Comparison of ENCODE assay signal across 15 cellular contexts in the genomic region with DNA sequence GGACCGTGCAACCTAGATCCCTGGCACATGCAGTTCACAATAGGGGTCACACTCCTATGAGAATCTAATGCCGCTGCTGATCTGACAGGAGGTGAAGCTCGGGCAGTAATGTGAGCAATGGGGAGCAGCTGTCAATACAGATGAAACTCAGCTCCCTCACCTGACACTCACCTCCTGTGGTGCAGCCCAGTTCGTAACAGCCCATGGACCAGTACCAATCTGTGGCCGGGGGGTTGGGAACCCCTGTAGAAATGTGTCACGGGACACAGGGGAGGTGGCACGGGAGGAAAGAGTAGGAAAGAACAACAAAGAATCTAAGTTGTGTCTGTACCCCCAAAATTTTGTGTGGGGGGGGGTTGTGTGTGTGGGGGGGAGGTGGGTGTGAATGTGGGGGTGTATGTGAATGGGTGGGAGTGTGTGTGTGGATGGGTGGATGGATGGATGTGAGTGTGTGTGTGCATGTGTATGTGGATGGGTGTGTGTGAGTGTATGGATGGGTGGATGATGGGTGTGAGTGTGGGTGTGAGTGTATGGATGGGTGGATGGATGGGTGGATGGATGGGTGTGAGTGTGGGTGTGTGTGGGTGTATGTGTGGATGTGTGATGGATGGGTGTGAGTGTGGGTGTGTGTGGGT.
"Had no signal": no experiment of that assay in that cellular context is flagged by ENCODE, and none has a peak within 500 bp of the region (broad histone marks: within the 10 kb centered on the region; RNA-seq: fewer than 3 reads in every experiment).

No MANE protein-coding gene starts in this region.

- ATAC-seq: lower lobe of right lung had no signal

- H3K9me3 ChIP-seq: colonic mucosa, lower lobe of right lung, sigmoid colon, SJCRH30, suprapubic skin, transverse colon, uterus had no signal

- DNase-seq: central memory CD4-positive, alpha-beta T cell; colonic mucosa; erythroblast; foreskin melanocyte; glutamatergic neuron; hippocampal formation; lower lobe of right lung; nephron progenitor cell; sigmoid colon; SJCRH30; stimulated activated naive CD4-positive, alpha-beta T cell treated with Interleukin-2 at 50 U/mL for 16 hours; transverse colon; uterus had no signal

- H3K27me3 ChIP-seq: colonic mucosa, sigmoid colon, SJCRH30, suprapubic skin, transverse colon, uterus had no signal

- H3K27ac Mint-ChIP-seq: brain, nephron progenitor cell had no signal

- H3K4me1 ChIP-seq: colonic mucosa, lower lobe of right lung, sigmoid colon, suprapubic skin, transverse colon, uterus had no signal

- H3K4me3 ChIP-seq: colonic mucosa, lower lobe of right lung, sigmoid colon, SJCRH30, suprapubic skin, transverse colon, uterus had no signal

- H3K4me3 Mint-ChIP-seq: brain, nephron progenitor cell had no signal

- H3K36me3 ChIP-seq: colonic mucosa, SJCRH30, transverse colon, uterus had no signal
